In the genomic region with DNA sequence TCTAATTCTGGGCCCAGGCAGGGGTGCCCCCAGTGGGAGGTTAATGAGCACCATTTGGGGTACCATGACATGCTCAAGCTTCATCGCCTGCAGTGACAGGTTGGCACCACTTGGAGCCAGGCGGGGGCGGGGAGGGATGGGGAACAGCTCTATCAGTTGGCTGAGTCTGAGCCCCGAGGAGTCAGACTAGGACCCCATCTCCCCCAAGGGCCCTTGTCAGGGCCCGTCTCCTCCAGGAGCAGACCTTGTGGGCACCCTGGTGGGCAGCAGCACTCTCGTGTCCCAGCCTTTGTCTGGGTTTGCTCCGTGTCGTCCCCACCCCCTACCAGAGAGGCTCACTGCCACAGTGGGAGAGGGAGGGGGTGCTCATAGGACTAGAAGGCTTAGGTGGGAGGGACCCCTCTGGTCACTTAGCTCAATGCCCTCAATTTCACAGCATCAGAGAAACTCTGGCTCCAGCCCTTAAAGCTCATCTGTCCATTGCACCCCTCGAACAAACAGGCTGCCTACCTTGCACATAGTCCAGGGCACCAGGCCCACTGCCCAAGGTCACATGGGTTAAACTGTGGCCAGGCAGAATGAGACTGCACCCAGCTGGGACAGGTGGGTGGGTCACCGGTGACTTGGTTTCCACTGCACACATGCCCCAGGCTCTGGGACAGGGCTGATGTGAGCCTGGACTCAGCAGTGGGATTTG, we compare ENCODE assay signal across 10 cellular contexts. TPM values are rescaled to one million over a fixed set of nuclear protein-coding genes. Genes with fewer than 3 reads are reported as not detected.
DNase-seq lines count a peak whose midpoint lies in the region; ATAC-seq and TF ChIP-seq lines count a peak whose summit lies in the region.
"Had no signal": no experiment of that assay in that cellular context is flagged by ENCODE, and none has a peak within 500 bp of the region (broad histone marks: within the 10 kb centered on the region; RNA-seq: fewer than 3 reads in every experiment).

No MANE protein-coding gene starts in this region.

- H3K27ac ChIP-seq in spleen = peak overlapping the region; percentile 73 to 99 (median 97)

- no peaks in the 10 kb centered on the region for H3K27me3 Mint-ChIP-seq in activated CD4-positive, alpha-beta memory T cell treated with anti-CD3 and anti-CD28 coated beads, Interleukin-2, amount 10 ng/mL, durations not matched to agents 7 days and 5 days

- no peak for ATAC-seq in GM19328 (IDR thresholded peaks at IDR 0.05; ENCODE audit: unreplicated experiment)
- no peak for ATAC-seq in omental fat pad (ENCODE audit: low FRiP score)
- ATAC-seq in GM21515 (IDR thresholded peaks at IDR 0.05; ENCODE audit: unreplicated experiment) = no peak

- intact Hi-C loops in spleen (cut with DNase I; ENCODE audit: low total_unique reads) = no loop called here

- POLR2A ChIA-PET in activated CD4-positive, alpha-beta memory T cell treated with anti-CD3 and anti-CD28 coated beads, Interleukin-2, amount 10 ng/mL, durations not matched to agents 7 days and 5 days (lab: Charles Lee) = interaction anchor here (1.6 to 2.4 kb wide), 3 partner anchors 10 to 16 kb away, joined by 6 to 13 read pairs (median 11); a partner anchor contains a TSS

- H3K4me3 ChIP-seq in GM12875 (ENCODE audit: low read depth, low read length) = peak overlapping the region; percentile 85
- H3K4me3 ChIP-seq in fibroblast of villous mesenchyme (ENCODE audit: low read depth, low read length) = peak overlapping the region; percentile 85
- H3K4me3 ChIP-seq in spleen = peak overlapping the region; percentile 83 to 98 (median 88)

- peaks cover 80% of the 10 kb centered on the region for H3K36me3 Mint-ChIP-seq in activated CD4-positive, alpha-beta memory T cell treated with anti-CD3 and anti-CD28 coated beads, Interleukin-2, amount 10 ng/mL, durations not matched to agents 7 days and 5 days (ENCODE audit: low read depth)

- H3K4me1 Mint-ChIP-seq in activated CD4-positive, alpha-beta memory T cell treated with anti-CD3 and anti-CD28 coated beads, Interleukin-2, amount 10 ng/mL, durations not matched to agents 7 days and 5 days = peaks cover 63% of the 10 kb centered on the region

- peak overlapping the region; percentile 88 for H3K4me3 Mint-ChIP-seq in activated CD4-positive, alpha-beta memory T cell treated with anti-CD3 and anti-CD28 coated beads, Interleukin-2, amount 10 ng/mL, durations not matched to agents 7 days and 5 days

- no peaks in the 10 kb centered on the region for H3K9me3 Mint-ChIP-seq in activated CD4-positive, alpha-beta memory T cell treated with anti-CD3 and anti-CD28 coated beads, Interleukin-2, amount 10 ng/mL, durations not matched to agents 7 days and 5 days

- TF ChIP-seq CTCF in GM12875 (IDR thresholded peaks at IDR 0.05; ENCODE audit: borderline replicate concordance, insufficient read depth, low read depth, low read length) (peak; percentile 25; the same call in 1 of the 2 replicates), fibroblast of villous mesenchyme (IDR thresholded peaks at IDR 0.05; ENCODE audit: insufficient read depth, low read depth, low read length) (no peak), spleen (IDR thresholded peaks at IDR 0.05 in 8 of 11, conservative IDR thresholded peaks at IDR 0.05 in 3 of 11) (peak in 3 of 11 experiments; percentile 2 to 29 (median 17)), omental fat pad (IDR thresholded peaks at IDR 0.05) (no peak)

- WGBS in spleen, 5 donors = 65 to 77% (median 70%) methylated on average over 10 of the region's 10 CpGs

- DNase-seq in activated CD4-positive, alpha-beta memory T cell treated with anti-CD3 and anti-CD28 coated beads, Interleukin-2, amount 10 ng/mL, durations not matched to agents 7 days and 5 days = no peak
- no peak for DNase-seq in fibroblast of villous mesenchyme (ENCODE audit: low read depth)
- no peak for DNase-seq in spleen
- DNase-seq in omental fat pad (ENCODE audit: low spot score) = no peak
- no peak for DNase-seq in NCI-H1694 (lab: John Stamatoyannopoulos, UW)
- DNase-seq: NCI-H526 treated with DMSO at 0.1 percent for 48 hours had no signal

- CTCF ChIA-PET in activated CD4-positive, alpha-beta memory T cell treated with anti-CD3 and anti-CD28 coated beads, Interleukin-2, amount 10 ng/mL, durations not matched to agents 7 days and 5 days (lab: Charles Lee) = interaction anchor here (0.6 to 1.9 kb wide), 7 partner anchors 12 to 582 kb away, joined by 3 to 8 read pairs (median 5); no protein-coding TSS in a partner anchor

- H3K36me3 ChIP-seq in spleen = peaks cover 0 to 54% (median 37%) of the 10 kb centered on the region in 6 donors

- H3K9me3 ChIP-seq in spleen = no peaks in the 10 kb centered on the region
- H3K9me3 ChIP-seq: prostate gland had no signal

- H3K4me1 ChIP-seq in spleen = peaks cover 49 to 90% (median 75%) of the 10 kb centered on the region in 6 donors

- H3K27me3 ChIP-seq in spleen (replicated peaks in 1 of 7) = no peaks in the 10 kb centered on the region

- no peak for TF ChIP-seq POLR2A in spleen (IDR thresholded peaks at IDR 0.05)

- peak overlapping the region; percentile 81 for H3K27ac Mint-ChIP-seq in activated CD4-positive, alpha-beta memory T cell treated with anti-CD3 and anti-CD28 coated beads, Interleukin-2, amount 10 ng/mL, durations not matched to agents 7 days and 5 days

RNA-seq across cellular contexts. Expression of a gene that starts 4.1 kb away (rescaled TPM):
- total RNA-seq in activated CD4-positive, alpha-beta memory T cell treated with anti-CD3 and anti-CD28 coated beads, Interleukin-2, amount 10 ng/mL, durations not matched to agents 7 days and 5 days = 100 to 1,000 TPM; 136 to 137 TPM
- total RNA-seq in fibroblast of villous mesenchyme = 38.7 and 47.1 TPM in 2 replicates
- total RNA-seq in spleen = 100 to 1,000 TPM in 4 of 7 donors, 10 to 100 TPM in 3; 54.1 to 136 (median 112) TPM
- polyA plus RNA-seq in spleen = 100 to 1,000 TPM in 1 of 3 donors, 10 to 100 TPM in 2; 30.0 to 105 (median 40.9) TPM
- 10 to 100 TPM; 16.6 to 38.0 (median 25.6) TPM for total RNA-seq in omental fat pad

RNA-seq across cellular contexts. Expression of a gene that starts 16.4 kb away (rescaled TPM):
- total RNA-seq in activated CD4-positive, alpha-beta memory T cell treated with anti-CD3 and anti-CD28 coated beads, Interleukin-2, amount 10 ng/mL, durations not matched to agents 7 days and 5 days = 1 to 10 TPM in 1 of 2 experiments, under 1 TPM in 1; 0.68 to 1.3 TPM
- total RNA-seq in fibroblast of villous mesenchyme (4.7 and 5.8 TPM in 2 replicates), spleen (1 to 10 TPM; 1.2 to 7.5 (median 4.1) TPM), omental fat pad (under 1 TPM in 2 of 4 donors, not detected in 2; 0.12 to 0.44 TPM)
- polyA plus RNA-seq in spleen = 1 to 10 TPM; 1.1 to 1.9 (median 1.1) TPM

RNA-seq across cellular contexts. Expression of a gene that starts 19.4 kb away (rescaled TPM):
- under 1 TPM in 1 of 2 experiments, not detected in 1; 0.30 TPM for total RNA-seq in activated CD4-positive, alpha-beta memory T cell treated with anti-CD3 and anti-CD28 coated beads, Interleukin-2, amount 10 ng/mL, durations not matched to agents 7 days and 5 days
- 0.32 TPM in 1 of 2 replicates, not detected in the other for total RNA-seq in fibroblast of villous mesenchyme
- 1 to 10 TPM in 6 of 7 donors, not detected in 1; 1.2 to 4.7 (median 2.7) TPM for total RNA-seq in spleen
- 1 to 10 TPM; 3.7 to 5.9 (median 5.7) TPM for polyA plus RNA-seq in spleen
- total RNA-seq in omental fat pad = 1 to 10 TPM in 3 of 4 donors, not detected in 1; 1.1 to 4.9 (median 2.6) TPM

RNA-seq across cellular contexts. Expression of a gene that starts 51.2 kb away (rescaled TPM):
- total RNA-seq in activated CD4-positive, alpha-beta memory T cell treated with anti-CD3 and anti-CD28 coated beads, Interleukin-2, amount 10 ng/mL, durations not matched to agents 7 days and 5 days = 10 to 100 TPM; 19.6 to 23.4 TPM
- total RNA-seq in fibroblast of villous mesenchyme = 20.3 and 20.6 TPM in 2 replicates
- 10 to 100 TPM; 22.9 to 41.5 (median 26.1) TPM for total RNA-seq in spleen
- polyA plus RNA-seq in spleen = 10 to 100 TPM in 1 of 3 donors, 1 to 10 TPM in 2; 8.7 to 16.9 (median 9.5) TPM
- total RNA-seq in omental fat pad = 10 to 100 TPM; 42.2 to 72.7 (median 50.7) TPM

RNA-seq across cellular contexts. Expression of a gene that starts 55.1 kb away (rescaled TPM):
- total RNA-seq in activated CD4-positive, alpha-beta memory T cell treated with anti-CD3 and anti-CD28 coated beads, Interleukin-2, amount 10 ng/mL, durations not matched to agents 7 days and 5 days = under 1 TPM; 0.50 to 0.55 TPM
- total RNA-seq in fibroblast of villous mesenchyme (2,749 and 5,894 TPM in 2 replicates), spleen (100 to 1,000 TPM in 2 of 7 donors, 10 to 100 TPM in 4, 1 to 10 TPM in 1; 7.4 to 458 (median 65.4) TPM), omental fat pad (10 to 100 TPM; 21.2 to 57.9 (median 43.6) TPM)
- 10 to 100 TPM in 2 of 3 donors, 1 to 10 TPM in 1; 7.1 to 24.0 (median 11.3) TPM for polyA plus RNA-seq in spleen
